ENCODE assay signal across 9 cellular contexts in genomic region chr17:44828919-44829557, GRCh38. TPM values are rescaled to one million over a fixed set of nuclear protein-coding genes. Genes with fewer than 3 reads are reported as not detected.
A peak's percentile ranks its signal among the peaks of the same experiment; 100 is the strongest.
DNase-seq lines count a peak whose midpoint lies in the region; ATAC-seq and TF ChIP-seq lines count a peak whose summit lies in the region.
"Had no signal": no experiment of that assay in that cellular context is flagged by ENCODE, and none has a peak within 500 bp of the region (broad histone marks: within the 10 kb centered on the region; RNA-seq: fewer than 3 reads in every experiment).

No MANE protein-coding gene starts in this region.

- H3K27ac ChIP-seq in caudate nucleus (ENCODE audit: low read depth, low read length): no peak overlapping the region

- no peak for TF ChIP-seq CTCF in AG09309 (IDR thresholded peaks at IDR 0.05; ENCODE audit: control insufficient read depth, insufficient read depth, low read depth, low read length, missing control alignments)
- TF ChIP-seq CTCF in HFF-Myc (IDR thresholded peaks at IDR 0.05; ENCODE audit: low read depth, low read length, missing control alignments): no peak

- H3K9me3 ChIP-seq in iPS-15b (ENCODE audit: control insufficient read depth, insufficient read depth, low read length): no peaks in the 10 kb centered on the region

- H3K9ac ChIP-seq in iPS-15b (ENCODE audit: low read depth, low read length): peak overlapping the region; percentile 80

- ATAC-seq in activated T-cell treated with anti-CD3 and anti-CD28 coated beads, Interleukin-2, amount 50 U/mL, for 72 hours (replicated peaks in 1 of 2): peak; percentile 3 to 22
- no peak for ATAC-seq in stimulated activated naive CD8-positive, alpha-beta T cell treated with anti-CD3 and anti-CD28 coated beads, Interleukin-15, Interleukin-2, amounts not matched to agents 100 U/mL and 50 U/mL, for 24 hours
- ATAC-seq in GM19463 (IDR thresholded peaks at IDR 0.05; ENCODE audit: unreplicated experiment) (no peak), HG02759 (IDR thresholded peaks at IDR 0.05; ENCODE audit: unreplicated experiment) (no peak)

- peaks cover 51% of the 10 kb centered on the region for H3K27me3 Mint-ChIP-seq in activated T-cell treated with anti-CD3 and anti-CD28 coated beads, Interleukin-2, amount 50 U/mL, for 72 hours (ENCODE audit: low read depth)

- peak overlapping the region; percentile 63 for H3K27ac Mint-ChIP-seq in activated T-cell treated with anti-CD3 and anti-CD28 coated beads, Interleukin-2, amount 50 U/mL, for 72 hours

- no peaks in the 10 kb centered on the region for H3K36me3 ChIP-seq in iPS-15b (ENCODE audit: control insufficient read depth, insufficient read depth, low read length)

- H3K4me3 ChIP-seq in AG09309 (ENCODE audit: control insufficient read depth, low read depth, low read length) (peak overlapping the region; percentile 62), HFF-Myc (replicated peaks; ENCODE audit: low read depth, low read length) (peak overlapping the region; percentile 92), iPS-15b (ENCODE audit: low read depth, low read length) (peak overlapping the region; percentile 60)

- peak overlapping the region; percentile 81 to 85 for H3K4me3 Mint-ChIP-seq in activated T-cell treated with anti-CD3 and anti-CD28 coated beads, Interleukin-2, amount 50 U/mL, for 72 hours

- H3K4me1 ChIP-seq in iPS-15b (ENCODE audit: control insufficient read depth, insufficient read depth, low read length): peaks cover 8% of the 10 kb centered on the region

- DNase-seq in AG09309 (ENCODE audit: low read depth) (no peak), HFF-Myc (ENCODE audit: extremely low read depth, low read depth) (no peak), caudate nucleus (lab: John Stamatoyannopoulos, UW) (no peak)
- peak in 1 of 2 donors; percentile 25 for DNase-seq in activated T-cell treated with anti-CD3 and anti-CD28 coated beads, Interleukin-2, amount 50 U/mL, for 72 hours
- DNase-seq in stimulated activated naive CD8-positive, alpha-beta T cell treated with anti-CD3 and anti-CD28 coated beads, Interleukin-15, Interleukin-2, amounts not matched to agents 100 U/mL and 50 U/mL, for 24 hours: peak; percentile 29

- peaks cover 11% of the 10 kb centered on the region for H3K4me1 Mint-ChIP-seq in activated T-cell treated with anti-CD3 and anti-CD28 coated beads, Interleukin-2, amount 50 U/mL, for 72 hours (ENCODE audit: low read depth)

- H3K36me3 Mint-ChIP-seq in activated T-cell treated with anti-CD3 and anti-CD28 coated beads, Interleukin-2, amount 50 U/mL, for 72 hours (ENCODE audit: insufficient read depth in 2 of 2): peaks cover 0 to 2% of the 10 kb centered on the region in 2 donors

- no peaks in the 10 kb centered on the region for H3K27me3 ChIP-seq in iPS-15b (ENCODE audit: control insufficient read depth, insufficient read depth, low read length)

- H3K9me3 Mint-ChIP-seq in activated T-cell treated with anti-CD3 and anti-CD28 coated beads, Interleukin-2, amount 50 U/mL, for 72 hours: no peaks in the 10 kb centered on the region

RNA-seq across cellular contexts. Expression of gene GJC1, which starts 1.0 kb away (rescaled TPM):
- 1 to 10 TPM; 2.3 to 4.7 TPM for total RNA-seq in activated T-cell treated with anti-CD3 and anti-CD28 coated beads, Interleukin-2, amount 50 U/mL, for 72 hours
- total RNA-seq: mononuclear cell had no signal

RNA-seq across cellular contexts. Expression of gene HIGD1B, which starts 18.6 kb away (rescaled TPM):
- not detected for total RNA-seq in activated T-cell treated with anti-CD3 and anti-CD28 coated beads, Interleukin-2, amount 50 U/mL, for 72 hours
- total RNA-seq: mononuclear cell had no signal

Comparison
In these comparisons a context has a peak if more than half of its experiments do, and no peak if none do; other contexts are left out.
1. ATAC-seq: peak in activated T-cell treated with anti-CD3 and anti-CD28 coated beads, Interleukin-2, amount 50 U/mL, for 72 hours (2 of 2); none in stimulated activated naive CD8-positive, alpha-beta T cell treated with anti-CD3 and anti-CD28 coated beads, Interleukin-15, Interleukin-2, amounts not matched to agents 100 U/mL and 50 U/mL, for 24 hours (single experiment), GM19463 (single experiment) and HG02759 (single experiment).
2. Peak in every context shown above with its lines, with median percentiles within 50 percentile points of each other: H3K4me3 ChIP-seq.